In genomic region chr16:18997001-18997400, GRCh38 we compare ENCODE assay signal across 1 cellular context. TPM values are rescaled to one million over a fixed set of nuclear protein-coding genes. Genes with fewer than 3 reads are reported as not detected.
"Had no signal": no experiment of that assay in that cellular context is flagged by ENCODE, and none has a peak within 500 bp of the region (broad histone marks: within the 10 kb centered on the region; RNA-seq: fewer than 3 reads in every experiment).

No MANE protein-coding gene starts in this region.

RNA-seq across cellular contexts. Expression of gene TMC7, which starts 13.3 kb away (rescaled TPM):
- total RNA-seq: naive thymus-derived CD8-positive, alpha-beta T cell had no signal
